16 cellular contexts compared by ENCODE assay signal in genomic region chrX:148271263-148271662, GRCh38.
"Had no signal": no experiment of that assay in that cellular context is flagged by ENCODE, and none has a peak within 500 bp of the region (broad histone marks: within the 10 kb centered on the region; RNA-seq: fewer than 3 reads in every experiment).

No MANE protein-coding gene starts in this region.

- H3K27me3 ChIP-seq: body of pancreas, testis had no signal

- H3K36me3 ChIP-seq: lower lobe of right lung had no signal

- H3K4me3 ChIP-seq: body of pancreas, lower lobe of right lung, smooth muscle cell, testis had no signal

- H3K27ac ChIP-seq: body of pancreas, lower lobe of right lung, testis had no signal

- H3K4me1 ChIP-seq: body of pancreas, lower lobe of right lung, testis had no signal

- H3K9me3 ChIP-seq: body of pancreas, lower lobe of right lung, testis had no signal

- DNase-seq: activated B cell treated with CpG ODN at 0.5 μM for 24 hours; activated CD4-positive, alpha-beta memory T cell treated with anti-CD3 and anti-CD28 coated beads, Interleukin-2, amount 10 ng/mL, durations not matched to agents 7 days and 5 days; activated CD4-positive, alpha-beta T cell treated with anti-CD3 and anti-CD28 coated beads for 48 hours; activated CD8-positive, alpha-beta memory T cell treated with anti-CD3 and anti-CD28 coated beads, Interleukin-2, amount 10 ng/mL, durations not matched to agents 7 days and 5 days; activated naive CD4-positive, alpha-beta T cell; activated naive CD8-positive, alpha-beta T cell treated with anti-CD3 and anti-CD28 coated beads, Interleukin-2, amount 10 ng/mL, durations not matched to agents 7 days and 5 days; body of pancreas; effector memory CD8-positive, alpha-beta T cell; foreskin fibroblast; hippocampal formation; islet precursor cell; lower lobe of right lung; nucleus accumbens; stimulated activated CD4-positive, alpha-beta T cell treated with anti-CD3 and anti-CD28 coated beads, Interleukin-4, amount 100 ng/mL, for 1 hour; testis had no signal
